1 cellular context compared by ENCODE assay signal in the genomic region with DNA sequence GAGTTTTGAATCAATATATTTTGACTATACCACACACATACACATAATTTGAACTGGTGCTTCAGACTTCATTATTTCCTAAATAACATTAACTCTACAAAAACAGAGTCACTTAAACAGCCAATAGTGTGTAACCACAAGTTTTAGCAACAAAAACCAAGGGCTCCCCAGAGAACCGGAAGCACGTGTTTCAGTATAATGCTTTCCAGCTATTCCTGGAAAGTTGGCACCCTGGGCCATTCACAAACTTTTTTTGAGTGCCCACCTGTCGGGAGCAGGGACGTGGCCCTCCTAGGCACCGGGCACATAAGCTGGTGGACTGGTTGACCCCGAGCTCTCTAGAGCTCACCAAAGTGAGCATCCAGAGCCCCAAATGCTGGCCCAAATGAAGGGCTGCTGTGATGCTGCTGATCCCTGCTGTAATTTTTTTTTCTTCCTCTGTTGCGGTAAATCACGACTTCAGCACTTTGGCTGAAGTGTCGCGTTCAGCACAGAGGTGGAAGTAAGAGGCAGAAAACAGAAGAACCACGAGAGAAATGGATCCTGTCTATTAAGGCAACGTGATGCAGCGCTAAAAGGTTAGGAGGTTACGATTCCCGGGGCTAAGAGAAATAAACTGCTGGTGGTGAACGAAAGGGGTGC.
TF ChIP-seq lines count a peak whose summit lies in the region.

No MANE protein-coding gene starts in this region.

TF ChIP-seq in GM12878, 131 proteins besides CTCF, POLR2A, EP300 and RAD21:
- TF ChIP-seq CEBPZ (IDR thresholded peaks at IDR 0.05; ENCODE audit: low read depth, low read length) (no peak), SUZ12 (IDR thresholded peaks at IDR 0.05; ENCODE audit: unreplicated experiment) (no peak), TCF3 (IDR thresholded peaks at IDR 0.05; ENCODE audit: borderline replicate concordance, insufficient read depth, low read depth, low read length) (no peak), SMC3 (IDR thresholded peaks at IDR 0.05; ENCODE audit: borderline replicate concordance, low read length) (no peak), RCOR1 (conservative IDR thresholded peaks at IDR 0.05; ENCODE audit: low read depth, low read length) (no peak), CBX5 (IDR thresholded peaks at IDR 0.05; ENCODE audit: low read depth) (no peak), GATAD2B (conservative IDR thresholded peaks at IDR 0.05; ENCODE audit: low read depth) (no peak), KDM1A (IDR thresholded peaks at IDR 0.05; ENCODE audit: borderline replicate concordance) (no peak), ZNF217 (IDR thresholded peaks at IDR 0.05) (no peak), EGR1 (IDR thresholded peaks at IDR 0.05; ENCODE audit: borderline replicate concordance in 1 of 2, low read depth in 2 of 2, low read length in 2 of 2) (no peak), USF1 (IDR thresholded peaks at IDR 0.05; ENCODE audit: borderline replicate concordance, extremely low read length, insufficient read depth, low read depth, low read length) (no peak), SREBF1 (IDR thresholded peaks at IDR 0.05; ENCODE audit: low read length) (no peak), RUNX3 (IDR thresholded peaks at IDR 0.05; ENCODE audit: low read length) (no peak), FOS (IDR thresholded peaks at IDR 0.05; ENCODE audit: borderline replicate concordance, extremely low read depth, insufficient read length) (no peak), POLR2AphosphoS5 (IDR thresholded peaks at IDR 0.05; ENCODE audit: low read length) (no peak), ETV6 (conservative IDR thresholded peaks at IDR 0.05 in 1 of 2, IDR thresholded peaks at IDR 0.05 in 1 of 2; ENCODE audit: borderline replicate concordance in 1 of 2, low read depth in 1 of 2) (no peak), STAT3 (IDR thresholded peaks at IDR 0.05; ENCODE audit: low read depth, low read length) (no peak)
- TF ChIP-seq, protein P1, sequence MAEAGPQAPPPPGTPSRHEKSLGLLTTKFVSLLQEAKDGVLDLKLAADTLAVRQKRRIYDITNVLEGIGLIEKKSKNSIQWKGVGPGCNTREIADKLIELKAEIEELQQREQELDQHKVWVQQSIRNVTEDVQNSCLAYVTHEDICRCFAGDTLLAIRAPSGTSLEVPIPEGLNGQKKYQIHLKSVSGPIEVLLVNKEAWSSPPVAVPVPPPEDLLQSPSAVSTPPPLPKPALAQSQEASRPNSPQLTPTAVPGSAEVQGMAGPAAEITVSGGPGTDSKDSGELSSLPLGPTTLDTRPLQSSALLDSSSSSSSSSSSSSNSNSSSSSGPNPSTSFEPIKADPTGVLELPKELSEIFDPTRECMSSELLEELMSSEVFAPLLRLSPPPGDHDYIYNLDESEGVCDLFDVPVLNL (IDR thresholded peaks at IDR 0.05; ENCODE audit: low read depth, low read length): no peak
